Comparison of ENCODE assay signal across 8 cellular contexts in the genomic region with DNA sequence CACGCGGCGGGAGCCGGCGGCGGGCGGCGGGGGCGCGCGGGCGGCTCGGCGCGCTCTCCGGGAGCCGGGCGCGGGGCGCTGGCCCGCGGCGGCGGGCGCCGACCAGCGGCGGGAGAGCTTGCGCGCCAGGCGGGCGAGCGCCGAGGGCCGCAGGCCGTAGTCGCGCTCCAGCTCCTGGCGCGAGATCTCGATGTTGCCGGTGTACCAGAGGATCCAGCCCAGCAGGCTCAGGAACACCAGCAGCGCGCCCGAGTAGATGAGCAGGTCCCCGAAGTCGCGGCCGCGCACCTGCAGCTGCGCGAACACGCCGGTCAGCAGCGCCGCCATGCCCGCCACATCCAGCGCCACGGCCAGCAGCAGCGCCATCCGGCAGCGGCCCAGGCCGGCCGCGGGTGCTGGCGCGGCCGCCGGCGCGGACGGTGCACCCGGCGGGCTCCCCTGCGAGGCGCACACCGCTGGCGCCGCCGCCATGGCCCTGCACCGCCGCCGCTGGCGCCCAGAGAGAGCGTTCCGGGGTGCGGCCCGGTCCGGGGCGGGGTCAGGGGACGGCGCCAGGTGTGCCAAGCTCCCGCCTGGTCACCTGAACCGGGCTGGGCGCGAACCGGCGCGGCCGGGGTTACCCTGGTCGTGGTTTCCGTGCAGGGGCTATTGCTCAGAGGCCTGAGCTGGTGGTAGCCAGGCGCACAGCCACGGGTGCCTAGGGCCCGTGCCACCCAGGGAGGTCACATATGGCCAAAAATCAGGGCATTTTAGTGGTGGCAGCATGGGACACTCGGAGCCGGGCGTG. TPM values are rescaled to one million over a fixed set of nuclear protein-coding genes. Genes with fewer than 3 reads are reported as not detected.
A peak's percentile ranks its signal among the peaks of the same experiment; 100 is the strongest.
DNase-seq lines count a peak whose midpoint lies in the region; ATAC-seq, FAIRE-seq and TF ChIP-seq lines count a peak whose summit lies in the region.

A gene with protein sequence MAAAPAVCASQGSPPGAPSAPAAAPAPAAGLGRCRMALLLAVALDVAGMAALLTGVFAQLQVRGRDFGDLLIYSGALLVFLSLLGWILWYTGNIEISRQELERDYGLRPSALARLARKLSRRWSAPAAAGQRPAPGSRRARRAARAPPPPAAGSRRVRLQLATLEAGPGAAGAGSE (minus strand): TSS at position 504 of the 787 bp plus-strand sequence. CDS start 33 bp downstream, at position 471.

- peaks cover 55 to 65% (median 61%) of the 10 kb centered on the region in 3 donors for H3K4me1 Mint-ChIP-seq in T-cell

- H3K4me3 ChIP-seq in GM12878 (peak within 1 kb of the TSS; percentile 72), retinal pigment epithelial cell (ENCODE audit: low read length) (peak within 1 kb of the TSS; percentile 100)

- RAD21 ChIA-PET in GM12878 (lab: Charles Lee; ENCODE audit: unreplicated experiment), result interaction anchor here (1.0 to 3.1 kb wide), 14 partner anchors 21 to 267 kb away, joined by 3 to 28 read pairs (median 4); a partner anchor contains a TSS

- SMC1A ChIA-PET in GM12878 (lab: Charles Lee; ENCODE audit: uncharacterized antibody, unreplicated experiment), result interaction anchor here (1.0 to 3.1 kb wide), 8 partner anchors 19 to 243 kb away, joined by 3 to 22 read pairs (median 3); a partner anchor contains a TSS

- peak within 1 kb of the TSS; percentile 98 to 100 (median 98) for H3K4me3 Mint-ChIP-seq in T-cell

- in situ Hi-C loops in GM12878 (cut with MboI), result no loop called here

- peaks cover 28% of the 10 kb centered on the region for H3K36me3 Mint-ChIP-seq in T-cell

- intact Hi-C loops in GM12878 (cut with micrococcal nuclease; ENCODE audit: unreplicated experiment), result loop anchor here (5.0 to 10.0 kb wide), 3 partner anchors 82 to 769 kb away; a partner anchor contains a TSS

- H3K27me3 Mint-ChIP-seq in T-cell, result no peaks in the 10 kb centered on the region

- CTCF ChIA-PET in T-cell (lab: Charles Lee), result interaction anchor here in 1 of 2 donors (0.6 to 2.1 kb wide), 2 partner anchors 45 to 295 kb away, joined by 6 to 9 read pairs; a partner anchor contains a TSS
- CTCF ChIA-PET in GM12878 (lab: Yijun Ruan, JAX), result interaction anchor here (0.5 to 3.4 kb wide), 19 partner anchors 13 to 730 kb away, joined by 3 to 49 read pairs (median 4); a partner anchor contains a TSS

- under 1% methylated on average over 86 of the region's 108 CpGs for WGBS in GM12878 (ENCODE audit: insufficient coverage, insufficient replicate concordance, low lambda C conversion rate, missing lambda C conversion rate)

- BruUV-seq in GM12878 (replicated peaks; lab: Mats Ljungman, UMichigan), result no TSS peak

- peaks cover 39% of the 10 kb centered on the region for H3K79me2 ChIP-seq in GM12878 (ENCODE audit: control insufficient read depth, insufficient read depth, low read length)

- no peaks in the 10 kb centered on the region for H3K27me3 ChIP-seq in GM12878 (replicated peaks in 1 of 2; ENCODE audit: control insufficient read depth in 2 of 2, insufficient read depth in 2 of 2, low read length in 1 of 2)

- POLR2A ChIA-PET in T-cell (lab: Charles Lee), result interaction anchor here (0.6 to 1.2 kb wide), 4 partner anchors 16 to 107 kb away, joined by 3 to 7 read pairs (median 4); a partner anchor contains a TSS
- POLR2A ChIA-PET in GM12878 (lab: Charles Lee), result interaction anchor here (0.5 to 3.1 kb wide), 17 partner anchors 16 to 271 kb away, joined by 3 to 26 read pairs (median 5); a partner anchor contains a TSS

- ATAC-seq in T-cell (replicated peaks in 1 of 4), result peak in 3 of 4 experiments; percentile 3 to 18 (median 13)
- ATAC-seq in GM12878, result peak; percentile 19
- no peak for ATAC-seq in GM19463 (IDR thresholded peaks at IDR 0.05; ENCODE audit: unreplicated experiment)
- no peak for ATAC-seq in HG02678 (IDR thresholded peaks at IDR 0.05; ENCODE audit: unreplicated experiment)

- no peak for TF ChIP-seq EP300 in GM12878 (IDR thresholded peaks at IDR 0.05; ENCODE audit: borderline replicate concordance in 1 of 2, control insufficient read depth in 1 of 2, low read depth in 2 of 2, low read length in 2 of 2)

- H3K27ac Mint-ChIP-seq in T-cell, result peak within 1 kb of the TSS; percentile 98 to 99

- H2AFZ ChIP-seq in GM12878 (ENCODE audit: control insufficient read depth, low read depth, low read length), result peak within 1 kb of the TSS; percentile 26

- peaks cover 11% of the 10 kb centered on the region for H4K20me1 ChIP-seq in GM12878 (ENCODE audit: control insufficient read depth, insufficient read depth)

- no peaks in the 10 kb centered on the region for H3K9me3 Mint-ChIP-seq in T-cell

- peaks cover 28% of the 10 kb centered on the region for H3K4me1 ChIP-seq in GM12878 (ENCODE audit: control insufficient read depth, insufficient read depth, low read length)

- no peaks in the 10 kb centered on the region for H3K9me3 ChIP-seq in GM12878 (replicated peaks; ENCODE audit: control insufficient read depth, insufficient read depth, low read length)

- TF ChIP-seq RAD21 in GM12878 (IDR thresholded peaks at IDR 0.05; ENCODE audit: insufficient read depth, low read depth, low read length), result 0 out of 2 replicates have a peak, but pooled peaks have one; percentile 32

- TF ChIP-seq POLR2A in GM12878 (IDR thresholded peaks at IDR 0.05; ENCODE audit: low read depth, low read length), result peak; percentile 80

- peak within 1 kb of the TSS; percentile 77 for H3K9ac ChIP-seq in GM12878 (ENCODE audit: control insufficient read depth, insufficient read depth, low read length)

- H3K4me2 ChIP-seq in GM12878 (ENCODE audit: control insufficient read depth, insufficient read depth), result peak within 1 kb of the TSS; percentile 74

- TF ChIP-seq CTCF in GM12878 (IDR thresholded peaks at IDR 0.05 in 2 of 3, conservative IDR thresholded peaks at IDR 0.05 in 1 of 3; ENCODE audit: control insufficient read depth in 2 of 3, extremely low read depth in 1 of 3, insufficient read depth in 1 of 3, low read depth in 3 of 3, low read length in 3 of 3) (peak in 2 of 3 experiments; percentile 12 to 46; a peak in 2 of 6 replicates), retinal pigment epithelial cell (conservative IDR thresholded peaks at IDR 0.05; ENCODE audit: low read depth, low read length) (no peak)

- peaks cover 16 to 17% of the 10 kb centered on the region in 2 experiments; a peak in 3 of 4 replicates for H3K36me3 ChIP-seq in GM12878 (ENCODE audit: control insufficient read depth in 2 of 2, insufficient read depth in 2 of 2, low read length in 1 of 2)

- DNase-seq in EL (peak; percentile 70), KG1 (lab: John Stamatoyannopoulos, UW) (peak; percentile 26), T-cell (peak in 19 of 34 experiments; percentile 18 to 52 (median 33)), GM12878 (ENCODE audit: low read depth, low spot score) (no peak), hippocampal formation (lab: John Stamatoyannopoulos, UW) (peak; percentile 24 to 35), retinal pigment epithelial cell (ENCODE audit: low read depth) (peak; percentile 30)

- FAIRE-seq in GM12878 (lab: Jason Lieb, UNC), result no peak

- H3K27ac ChIP-seq in GM12878 (ENCODE audit: control insufficient read depth, insufficient read depth), result peak within 1 kb of the TSS; percentile 89

TF ChIP-seq in GM12878, 131 proteins besides CTCF, POLR2A, EP300 and RAD21 (continues in another document):
- no peak for TF ChIP-seq KDM1A (IDR thresholded peaks at IDR 0.05; ENCODE audit: borderline replicate concordance)
- no peak for TF ChIP-seq NFYA (IDR thresholded peaks at IDR 0.05; ENCODE audit: borderline replicate concordance, low read depth, low read length)
- peak in 1 of 2 experiments; percentile 49; a peak in 2 of 4 replicates for TF ChIP-seq BHLHE40 (IDR thresholded peaks at IDR 0.05; ENCODE audit: borderline replicate concordance in 1 of 2, low read depth in 2 of 2, low read length in 1 of 2)
- TF ChIP-seq, protein P1, sequence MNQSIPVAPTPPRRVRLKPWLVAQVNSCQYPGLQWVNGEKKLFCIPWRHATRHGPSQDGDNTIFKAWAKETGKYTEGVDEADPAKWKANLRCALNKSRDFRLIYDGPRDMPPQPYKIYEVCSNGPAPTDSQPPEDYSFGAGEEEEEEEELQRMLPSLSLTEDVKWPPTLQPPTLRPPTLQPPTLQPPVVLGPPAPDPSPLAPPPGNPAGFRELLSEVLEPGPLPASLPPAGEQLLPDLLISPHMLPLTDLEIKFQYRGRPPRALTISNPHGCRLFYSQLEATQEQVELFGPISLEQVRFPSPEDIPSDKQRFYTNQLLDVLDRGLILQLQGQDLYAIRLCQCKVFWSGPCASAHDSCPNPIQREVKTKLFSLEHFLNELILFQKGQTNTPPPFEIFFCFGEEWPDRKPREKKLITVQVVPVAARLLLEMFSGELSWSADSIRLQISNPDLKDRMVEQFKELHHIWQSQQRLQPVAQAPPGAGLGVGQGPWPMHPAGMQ (IDR thresholded peaks at IDR 0.05; ENCODE audit: borderline replicate concordance), result no peak
- TF ChIP-seq ZNF384 (IDR thresholded peaks at IDR 0.05; ENCODE audit: borderline replicate concordance, low read depth, low read length), result no peak
- no peak for TF ChIP-seq TCF3 (IDR thresholded peaks at IDR 0.05; ENCODE audit: borderline replicate concordance, insufficient read depth, low read depth, low read length)
- no peak for TF ChIP-seq EZH2 (IDR thresholded peaks at IDR 0.05; ENCODE audit: borderline replicate concordance, control insufficient read depth, low read depth, low read length)
- peak; percentile 55; the same call in 1 of the 2 replicates for TF ChIP-seq ZNF217 (IDR thresholded peaks at IDR 0.05)

RNA-seq across cellular contexts. Expression of the gene that starts here (rescaled TPM):
- total RNA-seq in T-cell (10 to 100 TPM; 10.8 to 23.2 (median 20.0) TPM), GM12878 (2014; rRNA removed) (3.1 and 10.0 TPM in 2 replicates), GM12878 (2014; rRNA removed; fragmentation: Illumina TruSeq; extraction: Trizol) (0.18 and 0.58 TPM in 2 replicates), GM12878 (2021) (16.9 and 17.9 TPM in 2 replicates)
- total RNA-seq in GM12878 (2013; cell fraction: nucleolus; rRNA removed), result not detected in 2 replicates
- polyA plus RNA-seq in GM12878 (2011; ENCODE audit: low read depth), result not detected
- polyA plus RNA-seq in GM12878 (2011; rRNA removed) (0.09 and 0.18 TPM in 2 replicates), GM12878 (2014; fragmentation: Illumina TruSeq; extraction: Trizol) (0.09 TPM in 1 of 2 replicates, not detected in the other), GM12878 (2014; fragmentation: Nextera tagmentation; extraction: Ambion mirVana) (under 1 TPM; 0.05 to 0.10 TPM), GM12878 (2014; rRNA removed) (4.9 and 9.1 TPM in 2 replicates), GM12878 (2016; fragmentation: Nextera tagmentation; extraction: Ambion mirVana) (under 1 TPM in 1 of 2 experiments, not detected in 1; 0.94 TPM)
- 0.23 TPM in 1 of 2 replicates, not detected in the other for polyA plus RNA-seq in GM12878 (2011; cell fraction: cytosol; rRNA removed)
- 0.93 and 1.4 TPM in 2 replicates for polyA plus RNA-seq in GM12878 (2011; cell fraction: nucleus; rRNA removed)
- polyA plus RNA-seq in GM12878 (2012), result 0.95 and 1.1 TPM in 2 replicates
- polyA minus RNA-seq in GM12878 (2011; rRNA and poly(A)+ RNA removed), result not detected in 2 replicates
- 1.9 and 3.3 TPM in 2 replicates for polyA minus RNA-seq in GM12878 (2011; cell fraction: cytosol; rRNA and poly(A)+ RNA removed)
- polyA minus RNA-seq in GM12878 (2011; cell fraction: nucleus; rRNA and poly(A)+ RNA removed), result 0.24 and 0.86 TPM in 2 replicates

Comparison
In these comparisons a context has a peak if more than half of its experiments do, and no peak if none do; other contexts are left out.
1. ATAC-seq: peak in T-cell (3 of 4) and GM12878 (single experiment); none in GM19463 (single experiment) and HG02678 (single experiment).